In the genomic region with DNA sequence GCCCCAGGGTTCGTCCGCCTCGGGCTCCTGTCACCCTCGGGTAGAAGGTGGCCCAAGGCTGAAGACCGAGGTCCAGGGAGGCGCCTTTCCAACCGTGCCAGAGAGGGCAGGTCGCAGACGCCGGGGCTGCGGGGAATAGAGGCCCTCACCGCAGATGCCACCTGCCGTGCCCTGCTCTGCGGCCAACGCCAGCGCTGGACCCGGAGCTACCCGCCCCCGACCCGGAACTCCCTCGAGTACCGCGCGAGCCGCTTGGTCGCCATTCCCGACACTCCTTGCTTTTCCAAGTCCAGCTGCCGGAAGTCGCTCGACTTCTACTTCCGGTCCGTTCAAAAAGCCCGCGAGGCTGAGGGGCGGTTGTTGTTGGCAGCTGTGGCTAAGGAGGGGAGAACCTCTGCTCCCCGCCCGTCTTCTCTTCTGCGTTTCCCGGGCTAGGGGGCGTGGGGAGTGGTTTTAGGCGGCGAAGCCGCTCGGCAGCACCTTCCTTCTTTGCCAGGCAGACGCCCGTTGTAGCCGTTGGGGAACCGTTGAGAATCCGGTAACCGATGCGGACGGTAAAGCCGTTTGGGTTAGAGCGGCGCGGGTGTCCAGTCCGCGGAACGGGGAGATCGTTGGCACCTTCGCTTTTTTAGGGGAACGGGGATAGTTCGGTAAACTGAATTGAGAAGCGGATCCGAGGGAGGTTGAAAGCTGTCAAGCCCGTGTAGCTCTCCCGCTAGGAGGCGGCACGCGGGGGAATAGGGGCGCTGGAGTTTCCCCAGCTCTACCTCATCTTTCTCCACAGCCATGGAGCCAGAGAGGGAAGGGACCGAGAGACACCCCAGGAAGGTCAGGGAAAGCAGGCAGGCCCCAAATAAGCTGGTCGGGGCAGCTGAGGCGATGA, we compare ENCODE assay signal across 1 cellular context.
A peak's percentile ranks its signal among the peaks of the same experiment; 100 is the strongest.
TF ChIP-seq lines count a peak whose summit lies in the region.

A gene with protein sequence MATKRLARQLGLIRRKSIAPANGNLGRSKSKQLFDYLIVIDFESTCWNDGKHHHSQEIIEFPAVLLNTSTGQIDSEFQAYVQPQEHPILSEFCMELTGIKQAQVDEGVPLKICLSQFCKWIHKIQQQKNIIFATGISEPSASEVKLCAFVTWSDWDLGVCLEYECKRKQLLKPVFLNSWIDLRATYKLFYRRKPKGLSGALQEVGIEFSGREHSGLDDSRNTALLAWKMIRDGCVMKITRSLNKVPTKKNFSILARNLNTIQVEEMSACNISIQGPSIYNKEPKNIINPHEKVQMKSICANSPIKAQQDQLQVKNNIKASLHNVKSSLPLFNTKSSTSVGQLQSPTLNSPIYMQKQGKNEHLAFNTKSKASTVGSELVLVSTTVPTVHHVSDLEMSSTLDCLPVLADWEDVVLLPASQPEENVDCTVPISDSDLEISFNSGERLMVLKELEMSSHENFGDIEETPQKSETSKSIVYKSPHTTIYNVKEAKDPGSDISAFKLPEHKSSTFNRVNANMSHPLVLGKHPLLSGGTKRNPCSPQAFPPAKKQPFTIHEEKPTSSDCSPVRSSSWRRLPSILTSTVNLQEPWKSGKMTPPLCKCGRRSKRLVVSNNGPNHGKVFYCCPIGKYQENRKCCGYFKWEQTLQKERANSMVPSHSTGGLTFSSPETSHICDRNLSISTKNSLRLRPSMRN (minus strand): TSS at position 305 of the 883 bp plus-strand sequence. CDS start 42 bp downstream, at position 263.
A gene with protein sequence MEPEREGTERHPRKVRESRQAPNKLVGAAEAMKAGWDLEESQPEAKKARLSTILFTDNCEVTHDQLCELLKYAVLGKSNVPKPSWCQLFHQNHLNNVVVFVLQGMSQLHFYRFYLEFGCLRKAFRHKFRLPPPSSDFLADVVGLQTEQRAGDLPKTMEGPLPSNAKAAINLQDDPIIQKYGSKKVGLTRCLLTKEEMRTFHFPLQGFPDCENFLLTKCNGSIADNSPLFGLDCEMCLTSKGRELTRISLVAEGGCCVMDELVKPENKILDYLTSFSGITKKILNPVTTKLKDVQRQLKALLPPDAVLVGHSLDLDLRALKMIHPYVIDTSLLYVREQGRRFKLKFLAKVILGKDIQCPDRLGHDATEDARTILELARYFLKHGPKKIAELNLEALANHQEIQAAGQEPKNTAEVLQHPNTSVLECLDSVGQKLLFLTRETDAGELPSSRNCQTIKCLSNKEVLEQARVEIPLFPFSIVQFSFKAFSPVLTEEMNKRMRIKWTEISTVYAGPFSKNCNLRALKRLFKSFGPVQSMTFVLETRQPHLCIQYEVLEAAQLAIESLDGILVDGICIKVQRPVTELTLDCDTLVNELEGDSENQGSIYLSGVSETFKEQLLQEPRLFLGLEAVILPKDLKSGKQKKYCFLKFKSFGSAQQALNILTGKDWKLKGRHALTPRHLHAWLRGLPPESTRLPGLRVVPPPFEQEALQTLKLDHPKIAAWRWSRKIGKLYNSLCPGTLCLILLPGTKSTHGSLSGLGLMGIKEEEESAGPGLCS (plus strand): TSS at position 360 of the 883 bp plus-strand sequence. CDS start 427 bp downstream, at position 787.

TF ChIP-seq in K562, 482 proteins besides CTCF, POLR2A, EP300 and RAD21 (continued from another document and continues in another):
- TF ChIP-seq, protein P1, sequence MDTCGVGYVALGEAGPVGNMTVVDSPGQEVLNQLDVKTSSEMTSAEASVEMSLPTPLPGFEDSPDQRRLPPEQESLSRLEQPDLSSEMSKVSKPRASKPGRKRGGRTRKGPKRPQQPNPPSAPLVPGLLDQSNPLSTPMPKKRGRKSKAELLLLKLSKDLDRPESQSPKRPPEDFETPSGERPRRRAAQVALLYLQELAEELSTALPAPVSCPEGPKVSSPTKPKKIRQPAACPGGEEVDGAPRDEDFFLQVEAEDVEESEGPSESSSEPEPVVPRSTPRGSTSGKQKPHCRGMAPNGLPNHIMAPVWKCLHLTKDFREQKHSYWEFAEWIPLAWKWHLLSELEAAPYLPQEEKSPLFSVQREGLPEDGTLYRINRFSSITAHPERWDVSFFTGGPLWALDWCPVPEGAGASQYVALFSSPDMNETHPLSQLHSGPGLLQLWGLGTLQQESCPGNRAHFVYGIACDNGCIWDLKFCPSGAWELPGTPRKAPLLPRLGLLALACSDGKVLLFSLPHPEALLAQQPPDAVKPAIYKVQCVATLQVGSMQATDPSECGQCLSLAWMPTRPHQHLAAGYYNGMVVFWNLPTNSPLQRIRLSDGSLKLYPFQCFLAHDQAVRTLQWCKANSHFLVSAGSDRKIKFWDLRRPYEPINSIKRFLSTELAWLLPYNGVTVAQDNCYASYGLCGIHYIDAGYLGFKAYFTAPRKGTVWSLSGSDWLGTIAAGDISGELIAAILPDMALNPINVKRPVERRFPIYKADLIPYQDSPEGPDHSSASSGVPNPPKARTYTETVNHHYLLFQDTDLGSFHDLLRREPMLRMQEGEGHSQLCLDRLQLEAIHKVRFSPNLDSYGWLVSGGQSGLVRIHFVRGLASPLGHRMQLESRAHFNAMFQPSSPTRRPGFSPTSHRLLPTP (IDR thresholded peaks at IDR 0.05; ENCODE audit: borderline replicate concordance, extremely low read depth, insufficient read length): peak; percentile 5
- TF ChIP-seq MEF2D (tag; conservative IDR thresholded peaks at IDR 0.05; ENCODE audit: low read depth) (no peak), ZNF77 (CRISPR knock-in tag; IDR thresholded peaks at IDR 0.05) (no peak), SETDB1 (IDR thresholded peaks at IDR 0.05; ENCODE audit: low read length) (no peak), CBX5 (IDR thresholded peaks at IDR 0.05; ENCODE audit: borderline replicate concordance, low read depth) (no peak), CSDE1 (IDR thresholded peaks at IDR 0.05) (peak in 1 of 2 experiments; percentile 28; a peak in 1 of 4 replicates), FOXA1 (IDR thresholded peaks at IDR 0.05; ENCODE audit: borderline replicate concordance) (no peak), ZNF134 (CRISPR knock-in tag; conservative IDR thresholded peaks at IDR 0.05) (no peak), ZNF140 (CRISPR knock-in tag; IDR thresholded peaks at IDR 0.05) (no peak), MAFG (tag; conservative IDR thresholded peaks at IDR 0.05) (no peak), ZFP1 (CRISPR knock-in tag; IDR thresholded peaks at IDR 0.05) (no peak), ZNF146 (CRISPR knock-in tag; IDR thresholded peaks at IDR 0.05; ENCODE audit: unreplicated experiment) (no peak), MTA3 (IDR thresholded peaks at IDR 0.05; ENCODE audit: borderline replicate concordance) (peak; percentile 81; the same call in 1 of the 2 replicates), MBD2 (IDR thresholded peaks at IDR 0.05; ENCODE audit: borderline replicate concordance, low read depth) (peak; percentile 77), U2AF1 (optimal IDR thresholded peaks at IDR 0.05; ENCODE audit: low read depth, low read length) (no peak), RBM39 (optimal IDR thresholded peaks at IDR 0.05; ENCODE audit: low read depth, low read length) (peak; percentile 57), NEUROD1 (IDR thresholded peaks at IDR 0.05; ENCODE audit: borderline replicate concordance, low read depth, low read length, partially characterized antibody) (no peak), ZNF143 (CRISPR knock-in tag; IDR thresholded peaks at IDR 0.05) (peak; percentile 42), TFAM (CRISPR knock-in tag; conservative IDR thresholded peaks at IDR 0.05) (no peak), SMARCA5 (IDR thresholded peaks at IDR 0.05) (peak; percentile 13; the same call in 1 of the 2 replicates), ARID1B (IDR thresholded peaks at IDR 0.05) (peak; percentile 57; the same call in 1 of the 2 replicates), ZNF165 (CRISPR knock-in tag; IDR thresholded peaks at IDR 0.05; ENCODE audit: borderline replicate concordance) (no peak), SNIP1 (IDR thresholded peaks at IDR 0.05; ENCODE audit: low read depth) (no peak), HDAC3 (IDR thresholded peaks at IDR 0.05; ENCODE audit: borderline replicate concordance, partially characterized antibody) (peak; percentile 39), HLTF (IDR thresholded peaks at IDR 0.05) (no peak), KLF13 (tag; IDR thresholded peaks at IDR 0.05; ENCODE audit: borderline replicate concordance, low read depth) (peak; percentile 73; the same call in 1 of the 2 replicates)
- TF ChIP-seq, protein P2, sequence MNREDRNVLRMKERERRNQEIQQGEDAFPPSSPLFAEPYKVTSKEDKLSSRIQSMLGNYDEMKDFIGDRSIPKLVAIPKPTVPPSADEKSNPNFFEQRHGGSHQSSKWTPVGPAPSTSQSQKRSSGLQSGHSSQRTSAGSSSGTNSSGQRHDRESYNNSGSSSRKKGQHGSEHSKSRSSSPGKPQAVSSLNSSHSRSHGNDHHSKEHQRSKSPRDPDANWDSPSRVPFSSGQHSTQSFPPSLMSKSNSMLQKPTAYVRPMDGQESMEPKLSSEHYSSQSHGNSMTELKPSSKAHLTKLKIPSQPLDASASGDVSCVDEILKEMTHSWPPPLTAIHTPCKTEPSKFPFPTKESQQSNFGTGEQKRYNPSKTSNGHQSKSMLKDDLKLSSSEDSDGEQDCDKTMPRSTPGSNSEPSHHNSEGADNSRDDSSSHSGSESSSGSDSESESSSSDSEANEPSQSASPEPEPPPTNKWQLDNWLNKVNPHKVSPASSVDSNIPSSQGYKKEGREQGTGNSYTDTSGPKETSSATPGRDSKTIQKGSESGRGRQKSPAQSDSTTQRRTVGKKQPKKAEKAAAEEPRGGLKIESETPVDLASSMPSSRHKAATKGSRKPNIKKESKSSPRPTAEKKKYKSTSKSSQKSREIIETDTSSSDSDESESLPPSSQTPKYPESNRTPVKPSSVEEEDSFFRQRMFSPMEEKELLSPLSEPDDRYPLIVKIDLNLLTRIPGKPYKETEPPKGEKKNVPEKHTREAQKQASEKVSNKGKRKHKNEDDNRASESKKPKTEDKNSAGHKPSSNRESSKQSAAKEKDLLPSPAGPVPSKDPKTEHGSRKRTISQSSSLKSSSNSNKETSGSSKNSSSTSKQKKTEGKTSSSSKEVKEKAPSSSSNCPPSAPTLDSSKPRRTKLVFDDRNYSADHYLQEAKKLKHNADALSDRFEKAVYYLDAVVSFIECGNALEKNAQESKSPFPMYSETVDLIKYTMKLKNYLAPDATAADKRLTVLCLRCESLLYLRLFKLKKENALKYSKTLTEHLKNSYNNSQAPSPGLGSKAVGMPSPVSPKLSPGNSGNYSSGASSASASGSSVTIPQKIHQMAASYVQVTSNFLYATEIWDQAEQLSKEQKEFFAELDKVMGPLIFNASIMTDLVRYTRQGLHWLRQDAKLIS (CRISPR knock-in tag; IDR thresholded peaks at IDR 0.05): peak; percentile 74
- TF ChIP-seq, protein P3, sequence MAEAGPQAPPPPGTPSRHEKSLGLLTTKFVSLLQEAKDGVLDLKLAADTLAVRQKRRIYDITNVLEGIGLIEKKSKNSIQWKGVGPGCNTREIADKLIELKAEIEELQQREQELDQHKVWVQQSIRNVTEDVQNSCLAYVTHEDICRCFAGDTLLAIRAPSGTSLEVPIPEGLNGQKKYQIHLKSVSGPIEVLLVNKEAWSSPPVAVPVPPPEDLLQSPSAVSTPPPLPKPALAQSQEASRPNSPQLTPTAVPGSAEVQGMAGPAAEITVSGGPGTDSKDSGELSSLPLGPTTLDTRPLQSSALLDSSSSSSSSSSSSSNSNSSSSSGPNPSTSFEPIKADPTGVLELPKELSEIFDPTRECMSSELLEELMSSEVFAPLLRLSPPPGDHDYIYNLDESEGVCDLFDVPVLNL (CRISPR knock-in tag; IDR thresholded peaks at IDR 0.05; ENCODE audit: low read depth): peak; percentile 99
- TF ChIP-seq, protein P4, sequence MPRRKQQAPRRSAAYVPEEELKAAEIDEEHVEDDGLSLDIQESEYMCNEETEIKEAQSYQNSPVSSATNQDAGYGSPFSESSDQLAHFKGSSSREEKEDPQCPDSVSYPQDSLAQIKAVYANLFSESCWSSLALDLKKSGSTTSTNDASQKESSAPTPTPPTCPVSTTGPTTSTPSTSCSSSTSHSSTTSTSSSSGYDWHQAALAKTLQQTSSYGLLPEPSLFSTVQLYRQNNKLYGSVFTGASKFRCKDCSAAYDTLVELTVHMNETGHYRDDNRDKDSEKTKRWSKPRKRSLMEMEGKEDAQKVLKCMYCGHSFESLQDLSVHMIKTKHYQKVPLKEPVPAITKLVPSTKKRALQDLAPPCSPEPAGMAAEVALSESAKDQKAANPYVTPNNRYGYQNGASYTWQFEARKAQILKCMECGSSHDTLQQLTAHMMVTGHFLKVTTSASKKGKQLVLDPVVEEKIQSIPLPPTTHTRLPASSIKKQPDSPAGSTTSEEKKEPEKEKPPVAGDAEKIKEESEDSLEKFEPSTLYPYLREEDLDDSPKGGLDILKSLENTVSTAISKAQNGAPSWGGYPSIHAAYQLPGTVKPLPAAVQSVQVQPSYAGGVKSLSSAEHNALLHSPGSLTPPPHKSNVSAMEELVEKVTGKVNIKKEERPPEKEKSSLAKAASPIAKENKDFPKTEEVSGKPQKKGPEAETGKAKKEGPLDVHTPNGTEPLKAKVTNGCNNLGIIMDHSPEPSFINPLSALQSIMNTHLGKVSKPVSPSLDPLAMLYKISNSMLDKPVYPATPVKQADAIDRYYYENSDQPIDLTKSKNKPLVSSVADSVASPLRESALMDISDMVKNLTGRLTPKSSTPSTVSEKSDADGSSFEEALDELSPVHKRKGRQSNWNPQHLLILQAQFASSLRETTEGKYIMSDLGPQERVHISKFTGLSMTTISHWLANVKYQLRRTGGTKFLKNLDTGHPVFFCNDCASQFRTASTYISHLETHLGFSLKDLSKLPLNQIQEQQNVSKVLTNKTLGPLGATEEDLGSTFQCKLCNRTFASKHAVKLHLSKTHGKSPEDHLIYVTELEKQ (CRISPR knock-in tag; IDR thresholded peaks at IDR 0.05): no peak
- TF ChIP-seq, protein P5, sequence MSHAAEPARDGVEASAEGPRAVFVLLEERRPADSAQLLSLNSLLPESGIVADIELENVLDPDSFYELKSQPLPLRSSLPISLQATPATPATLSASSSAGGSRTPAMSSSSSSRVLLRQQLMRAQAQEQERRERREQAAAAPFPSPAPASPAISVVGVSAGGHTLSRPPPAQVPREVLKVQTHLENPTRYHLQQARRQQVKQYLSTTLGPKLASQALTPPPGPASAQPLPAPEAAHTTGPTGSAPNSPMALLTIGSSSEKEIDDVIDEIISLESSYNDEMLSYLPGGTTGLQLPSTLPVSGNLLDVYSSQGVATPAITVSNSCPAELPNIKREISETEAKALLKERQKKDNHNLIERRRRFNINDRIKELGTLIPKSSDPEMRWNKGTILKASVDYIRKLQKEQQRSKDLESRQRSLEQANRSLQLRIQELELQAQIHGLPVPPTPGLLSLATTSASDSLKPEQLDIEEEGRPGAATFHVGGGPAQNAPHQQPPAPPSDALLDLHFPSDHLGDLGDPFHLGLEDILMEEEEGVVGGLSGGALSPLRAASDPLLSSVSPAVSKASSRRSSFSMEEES (CRISPR knock-in tag; IDR thresholded peaks at IDR 0.05): no peak
- TF ChIP-seq, protein P6, sequence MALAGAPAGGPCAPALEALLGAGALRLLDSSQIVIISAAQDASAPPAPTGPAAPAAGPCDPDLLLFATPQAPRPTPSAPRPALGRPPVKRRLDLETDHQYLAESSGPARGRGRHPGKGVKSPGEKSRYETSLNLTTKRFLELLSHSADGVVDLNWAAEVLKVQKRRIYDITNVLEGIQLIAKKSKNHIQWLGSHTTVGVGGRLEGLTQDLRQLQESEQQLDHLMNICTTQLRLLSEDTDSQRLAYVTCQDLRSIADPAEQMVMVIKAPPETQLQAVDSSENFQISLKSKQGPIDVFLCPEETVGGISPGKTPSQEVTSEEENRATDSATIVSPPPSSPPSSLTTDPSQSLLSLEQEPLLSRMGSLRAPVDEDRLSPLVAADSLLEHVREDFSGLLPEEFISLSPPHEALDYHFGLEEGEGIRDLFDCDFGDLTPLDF (CRISPR knock-in tag; IDR thresholded peaks at IDR 0.05): peak; percentile 97
- TF ChIP-seq, protein P7, sequence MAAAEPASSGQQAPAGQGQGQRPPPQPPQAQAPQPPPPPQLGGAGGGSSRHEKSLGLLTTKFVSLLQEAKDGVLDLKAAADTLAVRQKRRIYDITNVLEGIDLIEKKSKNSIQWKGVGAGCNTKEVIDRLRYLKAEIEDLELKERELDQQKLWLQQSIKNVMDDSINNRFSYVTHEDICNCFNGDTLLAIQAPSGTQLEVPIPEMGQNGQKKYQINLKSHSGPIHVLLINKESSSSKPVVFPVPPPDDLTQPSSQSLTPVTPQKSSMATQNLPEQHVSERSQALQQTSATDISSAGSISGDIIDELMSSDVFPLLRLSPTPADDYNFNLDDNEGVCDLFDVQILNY (CRISPR knock-in tag; IDR thresholded peaks at IDR 0.05): peak; percentile 60; the same call in 1 of the 2 replicates
